In the genomic region with DNA sequence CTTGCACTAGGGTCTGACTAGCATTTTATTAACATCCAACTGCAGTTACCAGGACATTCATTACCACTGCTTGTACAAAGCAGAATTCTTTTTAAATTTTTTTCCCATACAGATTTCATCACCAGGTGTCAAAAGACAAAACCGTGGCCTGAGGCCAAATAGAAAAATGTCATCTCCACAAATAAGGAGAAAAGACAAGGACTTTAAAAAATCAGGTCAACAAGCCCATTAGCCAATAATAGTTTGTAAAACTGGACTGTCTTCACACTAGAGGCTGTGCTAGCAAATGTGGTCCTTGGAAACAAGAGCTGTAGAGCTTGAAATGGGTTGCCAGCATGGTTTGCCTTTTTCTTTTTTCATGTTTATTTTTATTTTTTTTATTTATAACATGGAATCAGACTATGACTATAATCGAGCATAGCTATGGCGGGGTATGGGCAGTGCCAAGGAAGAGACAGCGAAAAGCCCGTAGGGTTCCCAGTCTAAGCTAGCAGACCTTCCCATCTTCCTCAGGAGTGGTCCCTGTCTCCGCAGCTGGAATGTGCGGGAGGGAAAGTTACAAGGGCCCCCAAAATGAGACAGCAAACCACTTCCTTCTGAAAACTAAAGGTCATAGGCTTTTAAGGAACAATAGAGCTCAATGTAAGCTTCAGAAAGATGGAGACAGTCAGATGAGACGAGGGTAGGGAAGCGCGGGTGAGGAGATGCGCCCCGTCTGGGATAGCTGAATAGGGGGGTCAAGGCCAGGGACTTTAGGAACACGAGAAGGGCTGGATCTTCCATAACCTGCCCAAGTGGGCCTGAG, we compare ENCODE assay signal across 1 cellular context.
TF ChIP-seq lines count a peak whose summit lies in the region.

No MANE protein-coding gene starts in this region.

TF ChIP-seq in K562, 482 proteins besides CTCF, POLR2A, EP300 and RAD21 (continued from another document):
- TF ChIP-seq GABPA (tag; conservative IDR thresholded peaks at IDR 0.05; ENCODE audit: low read depth): 0 out of 2 replicates have a peak, but pooled peaks have one; percentile 5
- no peak for TF ChIP-seq FUS (optimal IDR thresholded peaks at IDR 0.05; ENCODE audit: low read depth, low read length)
- TF ChIP-seq POLR2AphosphoS5 (IDR thresholded peaks at IDR 0.05; ENCODE audit: control insufficient read depth, insufficient read depth, low read depth, low read length): no peak
- no peak for TF ChIP-seq GATA2 (CRISPR knock-in tag; IDR thresholded peaks at IDR 0.05)
- TF ChIP-seq, protein P1, sequence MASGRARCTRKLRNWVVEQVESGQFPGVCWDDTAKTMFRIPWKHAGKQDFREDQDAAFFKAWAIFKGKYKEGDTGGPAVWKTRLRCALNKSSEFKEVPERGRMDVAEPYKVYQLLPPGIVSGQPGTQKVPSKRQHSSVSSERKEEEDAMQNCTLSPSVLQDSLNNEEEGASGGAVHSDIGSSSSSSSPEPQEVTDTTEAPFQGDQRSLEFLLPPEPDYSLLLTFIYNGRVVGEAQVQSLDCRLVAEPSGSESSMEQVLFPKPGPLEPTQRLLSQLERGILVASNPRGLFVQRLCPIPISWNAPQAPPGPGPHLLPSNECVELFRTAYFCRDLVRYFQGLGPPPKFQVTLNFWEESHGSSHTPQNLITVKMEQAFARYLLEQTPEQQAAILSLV (tag; IDR thresholded peaks at IDR 0.05): no peak
- no peak for TF ChIP-seq ZNF133 (CRISPR knock-in tag; IDR thresholded peaks at IDR 0.05)
- no peak for TF ChIP-seq CCNT2 (IDR thresholded peaks at IDR 0.05; ENCODE audit: borderline replicate concordance, extremely low read depth, insufficient read length, low read depth, low read length)
- TF ChIP-seq BRF1 (IDR thresholded peaks at IDR 0.05; ENCODE audit: borderline replicate concordance, extremely low read depth, insufficient read length): no peak
- TF ChIP-seq ATF7 (IDR thresholded peaks at IDR 0.05): no peak
